In genomic region chr19:47274891-47275865, GRCh38 we compare ENCODE assay signal across 1 cellular context.
A peak's percentile ranks its signal among the peaks of the same experiment; 100 is the strongest.
TF ChIP-seq lines count a peak whose summit lies in the region.

No MANE protein-coding gene starts in this region.

TF ChIP-seq in K562, 482 proteins besides CTCF, POLR2A, EP300 and RAD21 (continued from another document):
- TF ChIP-seq SPI1 (IDR thresholded peaks at IDR 0.05; ENCODE audit: borderline replicate concordance, low read depth, low read length), result 0 out of 2 replicates have a peak, but pooled peaks have one; percentile 20
- 0 out of 2 replicates have a peak, but pooled peaks have one; percentile 19 for TF ChIP-seq FOXP1 (CRISPR knock-in tag; IDR thresholded peaks at IDR 0.05)
